In genomic region chr6:11414564-11414963, GRCh38 we compare ENCODE assay signal across 9 cellular contexts.
A peak's percentile ranks its signal among the peaks of the same experiment; 100 is the strongest.
DNase-seq lines count a peak whose midpoint lies in the region; ATAC-seq and TF ChIP-seq lines count a peak whose summit lies in the region.
"Had no signal": no experiment of that assay in that cellular context is flagged by ENCODE, and none has a peak within 500 bp of the region (broad histone marks: within the 10 kb centered on the region; RNA-seq: fewer than 3 reads in every experiment).

No MANE protein-coding gene starts in this region.

- no peak overlapping the region for H4K91ac ChIP-seq in neuronal stem cell (ENCODE audit: low read depth, low read length, poor library complexity)

- H3K9ac ChIP-seq in neuronal stem cell (ENCODE audit: low read depth, low read length, poor library complexity), result no peak overlapping the region

- H3K4me3 Mint-ChIP-seq in effector memory CD8-positive, alpha-beta T cell, result peak overlapping the region; percentile 15 to 54
- no peak overlapping the region for H3K4me3 Mint-ChIP-seq in endothelial cell (ENCODE audit: unreplicated experiment)

- no peaks in the 10 kb centered on the region for H3K9me3 Mint-ChIP-seq in effector memory CD8-positive, alpha-beta T cell
- H3K9me3 Mint-ChIP-seq in endothelial cell (ENCODE audit: unreplicated experiment), result no peaks in the 10 kb centered on the region

- H3K27me3 Mint-ChIP-seq in effector memory CD8-positive, alpha-beta T cell, result no peaks in the 10 kb centered on the region
- H3K27me3 Mint-ChIP-seq in endothelial cell (ENCODE audit: unreplicated experiment), result no peaks in the 10 kb centered on the region

- H2AK5ac ChIP-seq in neuronal stem cell (ENCODE audit: low read depth, low read length), result no peak overlapping the region

- H2BK120ac ChIP-seq in neuronal stem cell (ENCODE audit: low read depth, low read length), result no peak overlapping the region

- ATAC-seq in GM21367 (IDR thresholded peaks at IDR 0.05; ENCODE audit: unreplicated experiment), result peak; percentile 38
- ATAC-seq in effector memory CD8-positive, alpha-beta T cell (replicated peaks), result peak; percentile 96

- no peak overlapping the region for H3K4ac ChIP-seq in neuronal stem cell (ENCODE audit: low read length)

- peaks cover 6 to 7% of the 10 kb centered on the region in 2 donors for H3K4me1 Mint-ChIP-seq in effector memory CD8-positive, alpha-beta T cell (ENCODE audit: low read depth in 2 of 2)
- no peaks in the 10 kb centered on the region for H3K4me1 Mint-ChIP-seq in endothelial cell (ENCODE audit: unreplicated experiment)

- TF ChIP-seq POLR2A in adrenal gland (IDR thresholded peaks at IDR 0.05), result no peak

- H3K9me3 ChIP-seq in adrenal gland (replicated peaks in 1 of 3) (no peaks in the 10 kb centered on the region), neuronal stem cell (replicated peaks in 1 of 2; ENCODE audit: control insufficient read depth in 2 of 2, insufficient read depth in 1 of 2, low read depth in 1 of 2, low read length in 2 of 2) (peaks cover 0 to 10% of the 10 kb centered on the region in 2 donors)

- H3K36me3 ChIP-seq in adrenal gland (replicated peaks in 1 of 2) (no peaks in the 10 kb centered on the region), neuronal stem cell (replicated peaks in 1 of 2; ENCODE audit: control insufficient read depth in 2 of 2, insufficient read depth in 2 of 2, low read length in 2 of 2) (no peaks in the 10 kb centered on the region)

- H3K23ac ChIP-seq in neuronal stem cell (ENCODE audit: low read depth, low read length, poor library complexity), result no peak overlapping the region

- TF ChIP-seq CTCF in 22Rv1 (IDR thresholded peaks at IDR 0.05) (no peak), adrenal gland (IDR thresholded peaks at IDR 0.05) (no peak), endothelial cell (IDR thresholded peaks at IDR 0.05; ENCODE audit: unreplicated experiment) (no peak)

- H3K18ac ChIP-seq in neuronal stem cell (ENCODE audit: low read length), result no peak overlapping the region

- no peaks in the 10 kb centered on the region for H3K4me1 ChIP-seq in adrenal gland (replicated peaks in 1 of 2)
- peaks cover 0 to 3% of the 10 kb centered on the region in 2 donors for H3K4me1 ChIP-seq in neuronal stem cell (ENCODE audit: control insufficient read depth in 2 of 2, insufficient read depth in 1 of 2, low read depth in 1 of 2, low read length in 2 of 2)

- DNase-seq in RPMI7951 (ENCODE audit: low read depth), result peak; percentile 30
- DNase-seq in effector memory CD8-positive, alpha-beta T cell, result peak; percentile 29 to 45 (median 41)
- DNase-seq in adrenal gland, result no peak
- no peak for DNase-seq in neuronal stem cell (ENCODE audit: low spot score)
- DNase-seq in endothelial cell (ENCODE audit: low spot score), result no peak
- no peak for DNase-seq in NCI-H187 (lab: John Stamatoyannopoulos, UW)
- DNase-seq: DMS153 had no signal

- no peak overlapping the region for H2AFZ ChIP-seq in neuronal stem cell (ENCODE audit: low read length)

- H4K8ac ChIP-seq in neuronal stem cell (ENCODE audit: low read depth, low read length), result no peak overlapping the region

- H3K4me3 ChIP-seq in adrenal gland (no peak overlapping the region), neuronal stem cell (ENCODE audit: low read length in 2 of 2) (no peak overlapping the region)

- H3K36me3 Mint-ChIP-seq in effector memory CD8-positive, alpha-beta T cell (ENCODE audit: insufficient read depth), result no peaks in the 10 kb centered on the region
- no peaks in the 10 kb centered on the region for H3K36me3 Mint-ChIP-seq in endothelial cell (ENCODE audit: low read depth, unreplicated experiment)

- H3K14ac ChIP-seq in neuronal stem cell (ENCODE audit: low read length), result no peak overlapping the region

- intact Hi-C loops in adrenal gland (cut with DNase I), result no loop called here

- no peaks in the 10 kb centered on the region for H3K79me1 ChIP-seq in neuronal stem cell (ENCODE audit: low read depth, low read length)

- no peak overlapping the region for H2BK15ac ChIP-seq in neuronal stem cell (ENCODE audit: low read length)

- no peaks in the 10 kb centered on the region for H3K27me3 ChIP-seq in adrenal gland
- no peaks in the 10 kb centered on the region for H3K27me3 ChIP-seq in neuronal stem cell (ENCODE audit: control insufficient read depth in 3 of 3, insufficient read depth in 3 of 3, low read depth in 1 of 3, low read length in 3 of 3)

- peak overlapping the region; percentile 20; the same call in 1 of the 2 replicates for H3K27ac ChIP-seq in 22Rv1
- H3K27ac ChIP-seq in adrenal gland, result no peak overlapping the region
- H3K27ac ChIP-seq in neuronal stem cell (replicated peaks; ENCODE audit: low read length), result no peak overlapping the region

- H3K4me2 ChIP-seq in neuronal stem cell (ENCODE audit: insufficient read depth, low read length, poor library complexity, severe bottlenecking), result no peak overlapping the region

- H3K27ac Mint-ChIP-seq in effector memory CD8-positive, alpha-beta T cell, result peak overlapping the region; percentile 84 to 89
- H3K27ac Mint-ChIP-seq in endothelial cell (ENCODE audit: unreplicated experiment), result no peak overlapping the region

- H2BK5ac ChIP-seq in neuronal stem cell (ENCODE audit: low read length), result no peak overlapping the region

- no peak overlapping the region for H2BK12ac ChIP-seq in neuronal stem cell (ENCODE audit: low read length)

- 88 to 94% (median 92%) methylated on average over 1 of the region's 1 CpG for WGBS in adrenal gland, 4 donors
- WGBS in neuronal stem cell (ENCODE audit: extremely low coverage in 2 of 2, insufficient read length in 2 of 2, insufficient replicate concordance in 1 of 2), 2 donors, result no CpG with 5 or more reads among the region's 1 CpG

Comparison
In these comparisons a context has a peak if more than half of its experiments do, and no peak if none do; other contexts are left out.
1. DNase-seq: peak in RPMI7951 (single experiment) and effector memory CD8-positive, alpha-beta T cell (3 of 3); none in adrenal gland (0 of 7), neuronal stem cell (single experiment), endothelial cell (single experiment) and NCI-H187 (0 of 2).